In the genomic region with DNA sequence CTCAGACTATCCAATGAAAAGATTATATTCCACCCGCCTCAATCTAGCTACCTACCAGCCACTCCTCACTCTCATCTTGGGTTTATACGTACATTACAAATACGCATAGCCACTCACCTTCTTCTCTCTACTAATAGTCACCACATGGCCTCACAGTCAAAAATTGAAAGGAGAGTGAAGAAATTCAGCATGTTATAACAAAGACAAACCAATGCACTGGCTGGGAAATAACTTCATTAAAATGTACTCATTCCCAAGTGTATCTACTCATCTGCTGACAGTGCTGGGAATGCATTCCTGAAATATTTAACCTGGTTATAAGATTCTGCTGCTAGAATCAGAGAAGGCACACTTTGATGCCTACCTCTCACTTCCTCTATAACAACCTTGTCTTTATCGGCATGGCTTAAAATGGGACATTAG, we compare ENCODE assay signal across 18 cellular contexts. TPM values are rescaled to one million over a fixed set of nuclear protein-coding genes. Genes with fewer than 3 reads are reported as not detected.
DNase-seq lines count a peak whose midpoint lies in the region; ATAC-seq and TF ChIP-seq lines count a peak whose summit lies in the region.
"Had no signal": no experiment of that assay in that cellular context is flagged by ENCODE, and none has a peak within 500 bp of the region (broad histone marks: within the 10 kb centered on the region; RNA-seq: fewer than 3 reads in every experiment).

No MANE protein-coding gene starts in this region.

- H3K36me3 ChIP-seq in cardiac muscle cell = no peaks in the 10 kb centered on the region
- H3K36me3 ChIP-seq in vagina = no peaks in the 10 kb centered on the region
- peaks cover 3% of the 10 kb centered on the region for H3K36me3 ChIP-seq in right atrium auricular region
- H3K36me3 ChIP-seq: lower lobe of right lung had no signal

- H3K9me3 ChIP-seq in cardiac muscle cell (ENCODE audit: low read depth) (no peaks in the 10 kb centered on the region), vagina (no peaks in the 10 kb centered on the region), right atrium auricular region (no peaks in the 10 kb centered on the region)
- H3K9me3 ChIP-seq: lower lobe of right lung had no signal

- H3K4me1 ChIP-seq in cardiac muscle cell (ENCODE audit: low read depth) (peaks cover 7% of the 10 kb centered on the region), vagina (peaks cover 73% of the 10 kb centered on the region), right atrium auricular region (peaks cover 0 to 59% of the 10 kb centered on the region in 2 donors)

- no peak for DNase-seq in cardiac muscle cell (ENCODE audit: low read depth in 1 of 2, low spot score in 1 of 2)
- DNase-seq in Right ventricle myocardium superior = no peak
- peak; percentile 70 for DNase-seq in kidney tubule cell (ENCODE audit: low spot score)
- DNase-seq in NCI-H345 treated with DMSO at 0.1 percent for 48 hours (lab: John Stamatoyannopoulos, UW; ENCODE audit: unreplicated experiment) = no peak
- DNase-seq in vagina (ENCODE audit: extremely low spot score in 2 of 2) = no peak
- no peak for DNase-seq in right atrium auricular region (ENCODE audit: low spot score)
- no peak for DNase-seq in DMS 273 (lab: John Stamatoyannopoulos, UW; ENCODE audit: unreplicated experiment)
- DNase-seq: activated CD8-positive, alpha-beta memory T cell treated with anti-CD3 and anti-CD28 coated beads for 24 hours; activated naive CD4-positive, alpha-beta T cell treated with Interleukin-2 at 50 U/mL for 16 hours; cerebellar nuclear complex; hippocampal formation; lower lobe of right lung; NCI-H526; RPMI8226; stimulated activated CD4-positive, alpha-beta T cell treated with anti-CD3 and anti-CD28 coated beads, Interleukin-15, amount 100 ng/mL, for 24 hours; T-helper 9 cell had no signal

- H3K4me3 ChIP-seq in cardiac muscle cell = no peak overlapping the region
- H3K4me3 ChIP-seq in vagina = no peak overlapping the region
- H3K4me3 ChIP-seq in right atrium auricular region = no peak overlapping the region
- H3K4me3 ChIP-seq: lower lobe of right lung had no signal

- intact Hi-C loops in Right ventricle myocardium superior (cut with DNase I) = no loop called here
- intact Hi-C loops in vagina (cut with DNase I) = no loop called here

- no peak for ATAC-seq in Right ventricle myocardium superior (ENCODE audit: poor library complexity)

- H3K27ac ChIP-seq in cardiac muscle cell = peak overlapping the region; percentile 10
- H3K27ac ChIP-seq in angular gyrus (ENCODE audit: low read depth, low read length) = peak overlapping the region; percentile 67
- no peak overlapping the region for H3K27ac ChIP-seq in vagina
- H3K27ac ChIP-seq in right atrium auricular region = no peak overlapping the region
- H3K27ac ChIP-seq: KMS-11, lower lobe of right lung had no signal

- no peak for TF ChIP-seq POLR2A in vagina (IDR thresholded peaks at IDR 0.05)

- H3K27me3 ChIP-seq in cardiac muscle cell (no peaks in the 10 kb centered on the region), vagina (no peaks in the 10 kb centered on the region), right atrium auricular region (no peaks in the 10 kb centered on the region)

- TF ChIP-seq CTCF in cardiac muscle cell (IDR thresholded peaks at IDR 0.05; ENCODE audit: low read depth, low read length) (no peak), vagina (IDR thresholded peaks at IDR 0.05) (no peak), right atrium auricular region (IDR thresholded peaks at IDR 0.05) (no peak)

RNA-seq across cellular contexts. Expression of a gene that starts 6.5 kb away (rescaled TPM):
- 37.3 and 43.6 TPM in 2 replicates for total RNA-seq in cardiac muscle cell
- polyA plus RNA-seq in cardiac muscle cell = 37.9 and 55.7 TPM in 2 replicates
- 28.0 TPM for total RNA-seq in Right ventricle myocardium superior
- 57.9 TPM for total RNA-seq in vagina
- total RNA-seq in right atrium auricular region = 10 to 100 TPM; 24.9 to 34.4 TPM

Comparison
In these comparisons a context has a peak if more than half of its experiments do, and no peak if none do; other contexts are left out.
1. H3K27ac ChIP-seq: peak in cardiac muscle cell (single experiment) and angular gyrus (single experiment); none in vagina (single experiment) and right atrium auricular region (0 of 2).